15 cellular contexts compared by ENCODE assay signal in genomic region chr3:45964139-45964538, GRCh38. TPM values are rescaled to one million over a fixed set of nuclear protein-coding genes. Genes with fewer than 3 reads are reported as not detected.
DNase-seq lines count a peak whose midpoint lies in the region; ATAC-seq, FAIRE-seq and TF ChIP-seq lines count a peak whose summit lies in the region.
"Had no signal": no experiment of that assay in that cellular context is flagged by ENCODE, and none has a peak within 500 bp of the region (broad histone marks: within the 10 kb centered on the region; RNA-seq: fewer than 3 reads in every experiment).

No MANE protein-coding gene starts in this region.

- H3K4me2 ChIP-seq in GM12878 (ENCODE audit: control insufficient read depth, insufficient read depth), result no peak overlapping the region; the same call in 1 of the 2 replicates
- H3K4me2 ChIP-seq: PC-9 had no signal

- no peaks in the 10 kb centered on the region for H3K79me2 ChIP-seq in GM12878 (ENCODE audit: control insufficient read depth, insufficient read depth, low read length)

- intact Hi-C loops in CD8-positive, alpha-beta T cell (cut with DNase I, micrococcal nuclease), result loop anchor here in 1 of 2 experiments (2.0 kb wide), 1 partner anchor 21 kb away; the partner anchor contains the start of gene CXCR6
- intact Hi-C loops in GM12878 (cut with micrococcal nuclease; ENCODE audit: unreplicated experiment), result no loop called here

- DNase-seq in CD8-positive, alpha-beta T cell, result peak in 1 of 7 experiments; percentile 53
- DNase-seq in GM19239 (ENCODE audit: insufficient read length, low spot score) (no peak), T-helper 17 cell (no peak), GM12878 (ENCODE audit: low read depth, low spot score) (peak; percentile 31), NCI-H2107 treated with DMSO at 0.1 percent for 48 hours (lab: John Stamatoyannopoulos, UW; ENCODE audit: unreplicated experiment) (no peak), foreskin fibroblast (no peak), D341Med (ENCODE audit: low spot score) (no peak)
- DNase-seq: amniotic stem cell, BE2C, NCI-H2029, PC-9 had no signal

- H3K27me3 Mint-ChIP-seq in CD8-positive, alpha-beta T cell (ENCODE audit: low read depth), result no peaks in the 10 kb centered on the region
- H3K27me3 Mint-ChIP-seq in T-helper 17 cell, result no peaks in the 10 kb centered on the region

- no peaks in the 10 kb centered on the region for H3K9me3 Mint-ChIP-seq in CD8-positive, alpha-beta T cell

- peak in 1 of 2 experiments; percentile 26; a peak in 1 of 4 replicates for TF ChIP-seq EP300 in GM12878 (IDR thresholded peaks at IDR 0.05; ENCODE audit: borderline replicate concordance in 1 of 2, control insufficient read depth in 1 of 2, low read depth in 2 of 2, low read length in 2 of 2)

- FAIRE-seq in GM19239 (lab: Jason Lieb, UNC) (peak; percentile 21), GM12878 (lab: Jason Lieb, UNC) (peak; percentile 83)
- FAIRE-seq: frontal cortex had no signal

- RAD21 ChIA-PET in GM12878 (lab: Charles Lee; ENCODE audit: unreplicated experiment), result interaction anchor here (2.0 to 4.8 kb wide), 3 partner anchors 15 to 113 kb away, joined by 5 to 20 read pairs (median 13); no protein-coding TSS in a partner anchor

- no peak overlapping the region for H2AFZ ChIP-seq in GM12878 (ENCODE audit: control insufficient read depth, low read depth, low read length)
- H2AFZ ChIP-seq: PC-9 had no signal

- WGBS in GM12878 (ENCODE audit: insufficient coverage, insufficient replicate concordance, low lambda C conversion rate, missing lambda C conversion rate), result 7% methylated on average over 8 of the region's 8 CpGs

- SMC1A ChIA-PET in GM12878 (lab: Charles Lee; ENCODE audit: uncharacterized antibody, unreplicated experiment), result interaction anchor here (1.1 to 5.9 kb wide), 11 partner anchors 9 to 449 kb away, joined by 3 to 35 read pairs (median 5); partner anchors contain the start of gene CXCR6

- no peaks in the 10 kb centered on the region for H4K20me1 ChIP-seq in GM12878 (ENCODE audit: control insufficient read depth, insufficient read depth)

- H3K4me1 Mint-ChIP-seq in CD8-positive, alpha-beta T cell (ENCODE audit: low read depth), result peaks cover 66% of the 10 kb centered on the region
- H3K4me1 Mint-ChIP-seq in T-helper 17 cell, result peaks cover 54% of the 10 kb centered on the region

- H3K9me3 ChIP-seq in CD8-positive, alpha-beta T cell (ENCODE audit: low read length), result no peaks in the 10 kb centered on the region
- H3K9me3 ChIP-seq in T-helper 17 cell (ENCODE audit: control insufficient read depth, low read length, poor library complexity, severe bottlenecking) (no peaks in the 10 kb centered on the region), GM12878 (replicated peaks; ENCODE audit: control insufficient read depth, insufficient read depth, low read length) (no peaks in the 10 kb centered on the region)
- H3K9me3 ChIP-seq: BE2C, thoracic aorta had no signal

- TF ChIP-seq POLR2A in GM12878 (IDR thresholded peaks at IDR 0.05; ENCODE audit: low read depth, low read length), result no peak

- peaks cover 67% of the 10 kb centered on the region for H3K36me3 ChIP-seq in CD8-positive, alpha-beta T cell (ENCODE audit: insufficient read depth, low read length)
- H3K36me3 ChIP-seq in GM12878 (ENCODE audit: control insufficient read depth in 2 of 2, insufficient read depth in 2 of 2, low read length in 1 of 2), result peaks cover 27 to 32% of the 10 kb centered on the region in 2 experiments
- H3K36me3 ChIP-seq: BE2C had no signal

- H3K4me3 Mint-ChIP-seq in CD8-positive, alpha-beta T cell, result no peak overlapping the region
- no peak overlapping the region for H3K4me3 Mint-ChIP-seq in T-helper 17 cell

- CTCF ChIA-PET in CD8-positive, alpha-beta T cell (lab: Charles Lee), result interaction anchor here (0.8 to 11.2 kb wide), 5 partner anchors 10 to 114 kb away, joined by 3 to 182 read pairs (median 13); partner anchors contain the start of gene CXCR6
- CTCF ChIA-PET in GM12878 (lab: Yijun Ruan, JAX), result interaction anchor here (1.0 to 8.4 kb wide), 10 partner anchors 10 to 120 kb away, joined by 3 to 90 read pairs (median 4); partner anchors contain the start of genes CXCR6 and FYCO1

- H3K27ac ChIP-seq in CD8-positive, alpha-beta T cell (ENCODE audit: low read depth, low read length), result no peak overlapping the region
- H3K27ac ChIP-seq in GM12878 (ENCODE audit: control insufficient read depth, insufficient read depth), result no peak overlapping the region
- H3K27ac ChIP-seq: PC-9 had no signal

- H3K9ac ChIP-seq in GM12878 (ENCODE audit: control insufficient read depth, insufficient read depth, low read length), result no peak overlapping the region

- no peak overlapping the region for H3K4me3 ChIP-seq in CD8-positive, alpha-beta T cell (ENCODE audit: low read depth, low read length)
- H3K4me3 ChIP-seq in GM12878, result no peak overlapping the region
- H3K4me3 ChIP-seq in foreskin fibroblast (ENCODE audit: low read depth in 1 of 2, low read length in 2 of 2), result no peak overlapping the region
- H3K4me3 ChIP-seq: PC-9, thoracic aorta had no signal

- peaks cover 94% of the 10 kb centered on the region for H3K36me3 Mint-ChIP-seq in CD8-positive, alpha-beta T cell
- H3K36me3 Mint-ChIP-seq in T-helper 17 cell (ENCODE audit: low read depth), result peaks cover 13% of the 10 kb centered on the region

- H3K4me1 ChIP-seq in CD8-positive, alpha-beta T cell (ENCODE audit: insufficient read depth, low read length), result peaks cover 33% of the 10 kb centered on the region
- H3K4me1 ChIP-seq in GM12878 (ENCODE audit: control insufficient read depth, insufficient read depth, low read length), result peaks cover 48% of the 10 kb centered on the region
- H3K4me1 ChIP-seq: BE2C had no signal

- BruUV-seq in GM12878 (replicated peaks; lab: Mats Ljungman, UMichigan), result no TSS peak

- in situ Hi-C loops in GM12878 (cut with MboI), result no loop called here

- ATAC-seq in CD8-positive, alpha-beta T cell, result peak; percentile 70
- ATAC-seq in T-helper 17 cell (peak; percentile 54), GM12878 (peak; percentile 75), GM21723 (IDR thresholded peaks at IDR 0.05; ENCODE audit: unreplicated experiment) (no peak)

- POLR2A ChIA-PET in CD8-positive, alpha-beta T cell (lab: Charles Lee), result interaction anchor here (1.6 to 4.6 kb wide), 6 partner anchors 9 to 105 kb away, joined by 4 to 29 read pairs (median 10); partner anchors contain the start of genes CXCR6 and FYCO1
- POLR2A ChIA-PET in GM12878 (lab: Charles Lee), result interaction anchor here (1.0 to 1.9 kb wide), 5 partner anchors 8 to 111 kb away, joined by 3 to 6 read pairs (median 3); no protein-coding TSS in a partner anchor

- no peak for TF ChIP-seq CTCF in CD8-positive, alpha-beta T cell (IDR thresholded peaks at IDR 0.05)
- TF ChIP-seq CTCF in GM12878 (IDR thresholded peaks at IDR 0.05 in 2 of 3, conservative IDR thresholded peaks at IDR 0.05 in 1 of 3; ENCODE audit: control insufficient read depth in 2 of 3, extremely low read depth in 1 of 3, insufficient read depth in 1 of 3, low read depth in 3 of 3, low read length in 3 of 3), result no peak
- no peak for TF ChIP-seq CTCF in foreskin fibroblast (IDR thresholded peaks at IDR 0.05; ENCODE audit: low read depth, low read length)

- H3K27ac Mint-ChIP-seq in CD8-positive, alpha-beta T cell, result peak overlapping the region; percentile 91
- H3K27ac Mint-ChIP-seq in T-helper 17 cell, result peak overlapping the region; percentile 91

- no peaks in the 10 kb centered on the region for H3K27me3 ChIP-seq in CD8-positive, alpha-beta T cell (ENCODE audit: insufficient read depth, low read length)
- H3K27me3 ChIP-seq in GM12878 (replicated peaks in 1 of 2; ENCODE audit: control insufficient read depth in 2 of 2, insufficient read depth in 2 of 2, low read length in 1 of 2), result no peaks in the 10 kb centered on the region
- H3K27me3 ChIP-seq: BE2C had no signal

- no peak for TF ChIP-seq RAD21 in GM12878 (IDR thresholded peaks at IDR 0.05; ENCODE audit: insufficient read depth, low read depth, low read length)

RNA-seq across cellular contexts. Expression of gene CXCR6, which starts 20.9 kb away (rescaled TPM):
- total RNA-seq in CD8-positive, alpha-beta T cell, result 10 to 100 TPM in 1 of 2 experiments, 1 to 10 TPM in 1; 9.2 to 11.0 TPM
- total RNA-seq in T-helper 17 cell (1 to 10 TPM; 2.0 to 4.4 TPM), GM12878 (2014; rRNA removed) (not detected in 2 replicates), GM12878 (2014; rRNA removed; fragmentation: Illumina TruSeq; extraction: Trizol) (not detected in 2 replicates), GM12878 (2021) (not detected in 2 replicates)
- total RNA-seq in GM12878 (2013; cell fraction: nucleolus; rRNA removed), result 0.23 and 0.32 TPM in 2 replicates
- polyA plus RNA-seq in GM12878 (2011; ENCODE audit: low read depth), result 0.17 TPM
- polyA plus RNA-seq in GM12878 (2011; rRNA removed) (0.12 TPM in 1 of 2 replicates, not detected in the other), GM12878 (2014; fragmentation: Illumina TruSeq; extraction: Trizol) (not detected in 2 replicates), GM12878 (2014; fragmentation: Nextera tagmentation; extraction: Ambion mirVana) (under 1 TPM; 0.04 to 0.13 TPM), GM12878 (2014; rRNA removed) (0.12 TPM in 1 of 2 replicates, not detected in the other), GM12878 (2016; fragmentation: Nextera tagmentation; extraction: Ambion mirVana) (under 1 TPM in 1 of 2 experiments, not detected in 1; 0.20 TPM)
- polyA plus RNA-seq in GM12878 (2011; cell fraction: cytosol; rRNA removed), result 0.07 TPM in 1 of 2 replicates, not detected in the other
- polyA plus RNA-seq in GM12878 (2011; cell fraction: nucleus; rRNA removed), result 0.12 and 0.18 TPM in 2 replicates
- polyA plus RNA-seq in GM12878 (2012), result 0.09 and 0.18 TPM in 2 replicates
- 0.22 TPM in 1 of 2 replicates, not detected in the other for polyA minus RNA-seq in GM12878 (2011; rRNA and poly(A)+ RNA removed)
- polyA minus RNA-seq in GM12878 (2011; cell fraction: cytosol; rRNA and poly(A)+ RNA removed), result not detected in 2 replicates
- polyA minus RNA-seq in GM12878 (2011; cell fraction: nucleus; rRNA and poly(A)+ RNA removed), result not detected in 2 replicates
- total RNA-seq: frontal cortex had no signal
- polyA plus RNA-seq: neural cell had no signal

RNA-seq across cellular contexts. Expression of gene FYCO1, which starts 31.5 kb away (rescaled TPM):
- 10 to 100 TPM; 16.6 to 16.7 TPM for total RNA-seq in CD8-positive, alpha-beta T cell
- total RNA-seq in T-helper 17 cell (10 to 100 TPM; 27.3 to 32.6 TPM), GM12878 (2014; rRNA removed) (4.9 and 6.6 TPM in 2 replicates), GM12878 (2014; rRNA removed; fragmentation: Illumina TruSeq; extraction: Trizol) (6.5 and 8.5 TPM in 2 replicates), GM12878 (2021) (8.4 and 8.6 TPM in 2 replicates)
- total RNA-seq in GM12878 (2013; cell fraction: nucleolus; rRNA removed), result 31.8 and 41.1 TPM in 2 replicates
- polyA plus RNA-seq in GM12878 (2011; ENCODE audit: low read depth), result 2.7 TPM
- polyA plus RNA-seq in GM12878 (2011; rRNA removed) (5.6 and 7.1 TPM in 2 replicates), GM12878 (2014; fragmentation: Illumina TruSeq; extraction: Trizol) (6.9 and 7.8 TPM in 2 replicates), GM12878 (2014; fragmentation: Nextera tagmentation; extraction: Ambion mirVana) (1 to 10 TPM; 1.5 to 2.2 TPM), GM12878 (2014; rRNA removed) (6.6 and 6.9 TPM in 2 replicates), GM12878 (2016; fragmentation: Nextera tagmentation; extraction: Ambion mirVana) (1 to 10 TPM; 2.6 to 3.9 TPM)
- polyA plus RNA-seq in GM12878 (2011; cell fraction: cytosol; rRNA removed), result 6.3 and 8.3 TPM in 2 replicates
- polyA plus RNA-seq in GM12878 (2011; cell fraction: nucleus; rRNA removed), result 17.5 and 18.2 TPM in 2 replicates
- polyA plus RNA-seq in GM12878 (2012), result 3.7 and 5.2 TPM in 2 replicates
- polyA minus RNA-seq in GM12878 (2011; rRNA and poly(A)+ RNA removed), result 15.7 and 20.2 TPM in 2 replicates
- 2.8 and 4.3 TPM in 2 replicates for polyA minus RNA-seq in GM12878 (2011; cell fraction: cytosol; rRNA and poly(A)+ RNA removed)
- 20.8 and 24.9 TPM in 2 replicates for polyA minus RNA-seq in GM12878 (2011; cell fraction: nucleus; rRNA and poly(A)+ RNA removed)
